ENCODE assay signal across 8 cellular contexts in genomic region chr1:248837045-248837793, GRCh38. TPM values are rescaled to one million over a fixed set of nuclear protein-coding genes. Genes with fewer than 3 reads are reported as not detected.
DNase-seq lines count a peak whose midpoint lies in the region; ATAC-seq, FAIRE-seq and TF ChIP-seq lines count a peak whose summit lies in the region.

No MANE protein-coding gene starts in this region.

- H3F3A ChIP-seq in Loucy (ENCODE audit: low read depth), result no peaks in the 10 kb centered on the region

- H3K9me2 ChIP-seq in Loucy (replicated peaks; ENCODE audit: low read depth, low read length), result no peaks in the 10 kb centered on the region

- H3K9me3 Mint-ChIP-seq in Caco-2 (ENCODE audit: unreplicated experiment), result no peaks in the 10 kb centered on the region
- H3K9me3 Mint-ChIP-seq in endodermal cell, result no peaks in the 10 kb centered on the region

- H3K4me1 Mint-ChIP-seq in Caco-2 (ENCODE audit: low read depth, unreplicated experiment), result no peaks in the 10 kb centered on the region
- H3K4me1 Mint-ChIP-seq in endodermal cell, result peaks cover 5% of the 10 kb centered on the region

- peak overlapping the region; percentile 25 for H2AFZ ChIP-seq in Loucy (ENCODE audit: low read length)

- H3K27ac ChIP-seq in endodermal cell (ENCODE audit: low read depth, low read length) (peak overlapping the region; percentile 29), pancreas (peak overlapping the region; percentile 99 to 100 (median 100))

- peak in 3 of 4 donors; percentile 1 to 2 (median 1) for ATAC-seq in pancreas
- no peak for ATAC-seq in HG02610 (IDR thresholded peaks at IDR 0.05; ENCODE audit: unreplicated experiment)

- H3K4me3 Mint-ChIP-seq in Caco-2 (ENCODE audit: unreplicated experiment) (no peak overlapping the region), endodermal cell (no peak overlapping the region)

- BruUV-seq in Caco-2 (replicated peaks; lab: Mats Ljungman, UMichigan), result TSS peak; percentile 83

- FAIRE-seq in pancreas (lab: Jason Lieb, UNC), result no peak

- H3K36me3 ChIP-seq in Caco-2 (ENCODE audit: control insufficient read depth, insufficient read depth, low read length) (no peaks in the 10 kb centered on the region), Loucy (ENCODE audit: insufficient read depth, low read length) (no peaks in the 10 kb centered on the region), endodermal cell (ENCODE audit: control insufficient read depth, insufficient read depth, low read length) (no peaks in the 10 kb centered on the region), pancreas (no peaks in the 10 kb centered on the region)

- peaks cover 3% of the 10 kb centered on the region for H3K27me3 Mint-ChIP-seq in Caco-2 (ENCODE audit: insufficient read depth, unreplicated experiment)
- H3K27me3 Mint-ChIP-seq in endodermal cell (ENCODE audit: insufficient read depth), result peaks cover 2% of the 10 kb centered on the region

- DNase-seq in Caco-2, result no peak
- no peak for DNase-seq in endodermal cell
- DNase-seq in pancreas, result peak in 2 of 6 donors; percentile 35 to 39
- DNase-seq in anterior cingulate cortex (lab: John Stamatoyannopoulos, UW), result no peak
- no peak for DNase-seq in A172 (ENCODE audit: low spot score)
- DNase-seq in cortex of kidney (lab: John Stamatoyannopoulos, UW), result no peak

- POLR2A ChIA-PET in Caco-2 (lab: Charles Lee), result interaction anchor here (0.6 to 3.4 kb wide), 7 partner anchors 11 to 70 kb away, joined by 3 to 57 read pairs (median 9); partner anchors contain the start of genes SH3BP5L and ZNF692

- peak overlapping the region; percentile 87 for H3K4me3 ChIP-seq in Caco-2 (ENCODE audit: low read depth, low read length)
- peak overlapping the region; percentile 84 for H3K4me3 ChIP-seq in Loucy (ENCODE audit: low read length, poor library complexity, severe bottlenecking)
- peak overlapping the region; percentile 87 for H3K4me3 ChIP-seq in endodermal cell (ENCODE audit: low read length)
- peak overlapping the region; percentile 75 to 99 (median 84) for H3K4me3 ChIP-seq in pancreas

- H3K4me1 ChIP-seq in Caco-2 (no peaks in the 10 kb centered on the region), Loucy (ENCODE audit: insufficient read depth, low read length, poor library complexity, severe bottlenecking) (peaks cover 57% of the 10 kb centered on the region), endodermal cell (ENCODE audit: control insufficient read depth, insufficient read depth, low read length) (no peaks in the 10 kb centered on the region), pancreas (peaks cover 5 to 17% (median 6%) of the 10 kb centered on the region in 3 donors)

- CTCF ChIA-PET in Caco-2 (lab: Charles Lee), result interaction anchor here (0.6 to 2.8 kb wide), 4 partner anchors 10 to 86 kb away, joined by 5 to 46 read pairs (median 12); partner anchors contain the start of genes SH3BP5L and ZNF692

- H3K9me3 ChIP-seq in Caco-2 (no peaks in the 10 kb centered on the region), Loucy (ENCODE audit: insufficient read depth, low read depth, low read length) (no peaks in the 10 kb centered on the region), endodermal cell (ENCODE audit: control insufficient read depth, low read length) (no peaks in the 10 kb centered on the region), pancreas (no peaks in the 10 kb centered on the region)

- WGBS in endodermal cell (ENCODE audit: insufficient coverage in 1 of 2, insufficient read length in 1 of 2), 2 experiments, result 64 to 78% methylated on average over 8 to 11 of the region's 11 CpGs
- 40 to 44% methylated on average over 11 of the region's 11 CpGs for WGBS in pancreas, 2 donors

- no peak for TF ChIP-seq CTCF in Caco-2 (IDR thresholded peaks at IDR 0.05; ENCODE audit: insufficient read depth in 1 of 2, low read depth in 1 of 2, low read length in 1 of 2, severe bottlenecking in 1 of 2, unreplicated experiment in 1 of 2)
- TF ChIP-seq CTCF in Loucy (conservative IDR thresholded peaks at IDR 0.05; ENCODE audit: low read length), result no peak
- TF ChIP-seq CTCF in endodermal cell (conservative IDR thresholded peaks at IDR 0.05), result no peak
- no peak for TF ChIP-seq CTCF in pancreas (IDR thresholded peaks at IDR 0.05)

- H3K9ac ChIP-seq in Loucy (ENCODE audit: low read depth, low read length, poor library complexity, severe bottlenecking) (peak overlapping the region; percentile 98), endodermal cell (ENCODE audit: extremely low read depth, low read length, poor library complexity, severe bottlenecking) (peak overlapping the region; percentile 60)

- H3K27ac Mint-ChIP-seq in Caco-2 (ENCODE audit: unreplicated experiment) (no peak overlapping the region), endodermal cell (peak overlapping the region; percentile 82)

- intact Hi-C loops in Caco-2 (cut with micrococcal nuclease; ENCODE audit: unreplicated experiment) (no loop called here), pancreas (cut with DNase I) (no loop called here)

- no peaks in the 10 kb centered on the region for H4K20me1 ChIP-seq in Loucy (ENCODE audit: insufficient read depth, low read length, poor library complexity, severe bottlenecking)

- H3K27me3 ChIP-seq in Caco-2 (replicated peaks; ENCODE audit: control insufficient read depth, insufficient read depth, low read length) (no peaks in the 10 kb centered on the region), Loucy (ENCODE audit: insufficient read depth, low read length, poor library complexity, severe bottlenecking) (no peaks in the 10 kb centered on the region), endodermal cell (ENCODE audit: control insufficient read depth, insufficient read depth, low read length, poor library complexity, severe bottlenecking) (peaks cover 16% of the 10 kb centered on the region), pancreas (no peaks in the 10 kb centered on the region)

- peak overlapping the region; percentile 88 for H3K4me2 ChIP-seq in Loucy (ENCODE audit: low read depth, low read length, poor library complexity, severe bottlenecking)

- H3K36me3 Mint-ChIP-seq in Caco-2 (ENCODE audit: insufficient read depth, unreplicated experiment), result peaks cover 23% of the 10 kb centered on the region
- H3K36me3 Mint-ChIP-seq in endodermal cell (ENCODE audit: low read depth), result no peaks in the 10 kb centered on the region

- H3K79me2 ChIP-seq in Loucy (ENCODE audit: insufficient read depth, low read length), result peaks cover 33% of the 10 kb centered on the region

RNA-seq across cellular contexts. Expression of gene ZNF672, which starts 0.8 kb away (rescaled TPM):
- total RNA-seq in Caco-2 (2022) (27.3 and 29.1 TPM in 2 replicates), endodermal cell (10 to 100 TPM; 33.6 to 40.5 TPM), pancreas (10 to 100 TPM; 13.0 to 22.6 (median 15.5) TPM)
- 26.2 TPM for polyA plus RNA-seq in endodermal cell (2013, experiment 1 of 2)
- polyA plus RNA-seq in endodermal cell (2013, experiment 2 of 2), result 25.0 TPM
- 10 to 100 TPM in 1 of 2 donors, 1 to 10 TPM in 1; 9.7 to 16.0 TPM for polyA plus RNA-seq in pancreas
- total RNA-seq in A172 (2014; rRNA removed; shearing (Covaris generic)), result 27.4 and 28.3 TPM in 2 replicates

RNA-seq across cellular contexts. Expression of gene SH3BP5L, which starts 11.5 kb away (rescaled TPM):
- 21.3 and 22.4 TPM in 2 replicates for total RNA-seq in Caco-2 (2022)
- 10 to 100 TPM; 27.2 to 30.2 TPM for total RNA-seq in endodermal cell
- 19.6 TPM for polyA plus RNA-seq in endodermal cell (2013, experiment 1 of 2)
- 19.0 TPM for polyA plus RNA-seq in endodermal cell (2013, experiment 2 of 2)
- 10 to 100 TPM in 1 of 6 donors, 1 to 10 TPM in 5; 6.1 to 15.7 (median 7.6) TPM for total RNA-seq in pancreas
- polyA plus RNA-seq in pancreas, result 10 to 100 TPM; 13.6 to 15.8 TPM
- 41.0 and 47.1 TPM in 2 replicates for total RNA-seq in A172 (2014; rRNA removed; shearing (Covaris generic))

RNA-seq across cellular contexts. Expression of gene ZNF692, which starts 21.7 kb away (rescaled TPM):
- total RNA-seq in Caco-2 (2022) (48.5 and 58.4 TPM in 2 replicates), endodermal cell (10 to 100 TPM; 47.6 to 50.3 TPM), pancreas (10 to 100 TPM; 11.9 to 36.5 (median 21.3) TPM)
- 79.3 TPM for polyA plus RNA-seq in endodermal cell (2013, experiment 1 of 2)
- 69.4 TPM for polyA plus RNA-seq in endodermal cell (2013, experiment 2 of 2)
- polyA plus RNA-seq in pancreas, result 100 to 1,000 TPM; 191 to 233 TPM
- 15.0 and 26.1 TPM in 2 replicates for total RNA-seq in A172 (2014; rRNA removed; shearing (Covaris generic))
